In genomic region chr2:112811276-112811831, GRCh38 we compare ENCODE assay signal across 13 cellular contexts. TPM values are rescaled to one million over a fixed set of nuclear protein-coding genes. Genes with fewer than 3 reads are reported as not detected.
DNase-seq lines count a peak whose midpoint lies in the region; ATAC-seq and TF ChIP-seq lines count a peak whose summit lies in the region.
"Had no signal": no experiment of that assay in that cellular context is flagged by ENCODE, and none has a peak within 500 bp of the region (broad histone marks: within the 10 kb centered on the region; RNA-seq: fewer than 3 reads in every experiment).

No MANE protein-coding gene starts in this region.

- H3K9me3 ChIP-seq in SK-N-SH, result no peaks in the 10 kb centered on the region
- H3K9me3 ChIP-seq in colonic mucosa, result no peaks in the 10 kb centered on the region

- H4K20me1 ChIP-seq in SK-N-SH (ENCODE audit: insufficient read depth), result no peaks in the 10 kb centered on the region

- peak overlapping the region; percentile 71; the same call in 1 of the 2 replicates for H2AFZ ChIP-seq in SK-N-SH (ENCODE audit: low read depth)

- TF ChIP-seq CTCF in SK-N-SH (IDR thresholded peaks at IDR 0.05) (no peak), RWPE1 (conservative IDR thresholded peaks at IDR 0.05; ENCODE audit: low read depth) (no peak), colonic mucosa (IDR thresholded peaks at IDR 0.05) (no peak), omental fat pad (IDR thresholded peaks at IDR 0.05) (no peak)

- H3K9ac ChIP-seq in SK-N-SH, result no peak overlapping the region
- no peak overlapping the region for H3K9ac ChIP-seq in colonic mucosa (ENCODE audit: low read depth in 2 of 2, low read length in 2 of 2)

- POLR2A ChIA-PET in SK-N-SH (lab: Yijun Ruan, JAX), result no interaction called here
- POLR2A ChIA-PET in RWPE1 (lab: Yijun Ruan, JAX; ENCODE audit: low non-redundant PET), result no interaction called here

- CTCF ChIA-PET in SK-N-SH (lab: Yijun Ruan, JAX) (no interaction called here), RWPE1 (lab: Yijun Ruan, JAX) (interaction anchor here (0.7 kb wide), 1 partner anchor 267 kb away, joined by 3 read pairs; no protein-coding TSS in a partner anchor)

- no peaks in the 10 kb centered on the region for H3K9me2 ChIP-seq in SK-N-SH

- H3K36me3 ChIP-seq in SK-N-SH (replicated peaks in 1 of 2; ENCODE audit: control insufficient read depth in 1 of 2, insufficient read depth in 2 of 2, low read length in 1 of 2), result no peaks in the 10 kb centered on the region
- no peaks in the 10 kb centered on the region for H3K36me3 ChIP-seq in colonic mucosa
- H3K36me3 ChIP-seq: tibial nerve had no signal

- no peaks in the 10 kb centered on the region for H3K79me2 ChIP-seq in SK-N-SH (ENCODE audit: insufficient read depth)

- peaks cover 6% of the 10 kb centered on the region for H3F3A ChIP-seq in SK-N-SH (replicated peaks; ENCODE audit: insufficient read depth)

- no peak for TF ChIP-seq EP300 in SK-N-SH (IDR thresholded peaks at IDR 0.05; ENCODE audit: borderline replicate concordance in 1 of 2, low read depth in 1 of 2, low read length in 1 of 2)

- ATAC-seq in SK-N-SH treated with all-trans-retinoic acid at 6 μM for 48 hours (no peak), omental fat pad (ENCODE audit: low FRiP score) (peak; percentile 54), HG03045 (IDR thresholded peaks at IDR 0.05; ENCODE audit: unreplicated experiment) (no peak)
- ATAC-seq: naive thymus-derived CD8-positive, alpha-beta T cell had no signal

- H3K4me2 ChIP-seq in SK-N-SH, result no peak overlapping the region

- WGBS in SK-N-SH (ENCODE audit: low lambda C conversion rate), result 64% methylated on average over 3 of the region's 3 CpGs

- DNase-seq in SK-N-SH (no peak), RWPE1 (ENCODE audit: low spot score) (no peak), colonic mucosa (no peak), omental fat pad (ENCODE audit: low spot score) (no peak), GDM1 (lab: John Stamatoyannopoulos, UW) (no peak)
- DNase-seq in activated CD4-positive, CD25-positive, alpha-beta regulatory T cell treated with anti-CD3 and anti-CD28 coated beads, Interleukin-2, amount 50 U/mL, for 72 hours, result no peak
- DNase-seq: activated CD4-positive, alpha-beta T cell treated with anti-CD3 and anti-CD28 coated beads, Interleukin-2, amount 10 ng/mL, durations not matched to agents 7 days and 5 days; naive thymus-derived CD8-positive, alpha-beta T cell; NCI-H2081 treated with DMSO at 0.1 percent for 48 hours had no signal

- intact Hi-C loops in colonic mucosa (cut with DNase I), result no loop called here

- H3K4me3 ChIP-seq in SK-N-SH (ENCODE audit: low read depth in 2 of 2, low read length in 1 of 2), result no peak overlapping the region
- no peak overlapping the region for H3K4me3 ChIP-seq in colonic mucosa
- H3K4me3 ChIP-seq: tibial nerve had no signal

- H3K4me1 ChIP-seq in SK-N-SH (ENCODE audit: control insufficient read depth in 1 of 2, insufficient read depth in 2 of 2, low read depth in 1 of 2, low read length in 1 of 2) (peaks cover 0 to 7% of the 10 kb centered on the region in 2 experiments; a peak in 1 of 4 replicates), colonic mucosa (peaks cover 5% of the 10 kb centered on the region)

- H3K27ac ChIP-seq in SK-N-SH (ENCODE audit: low read depth in 2 of 2, low read length in 1 of 2) (peak overlapping the region in 1 of 2 experiments; percentile 19; a peak in 1 of 4 replicates), RWPE1 (peak overlapping the region; percentile 83), colonic mucosa (peak overlapping the region; percentile 4)
- H3K27ac ChIP-seq: 22Rv1 had no signal

- no peak for TF ChIP-seq RAD21 in SK-N-SH (IDR thresholded peaks at IDR 0.05; ENCODE audit: low read length)

- H3K27me3 ChIP-seq in SK-N-SH (ENCODE audit: insufficient read depth) (no peaks in the 10 kb centered on the region), colonic mucosa (no peaks in the 10 kb centered on the region)
- H3K27me3 ChIP-seq: tibial nerve had no signal

TF ChIP-seq in SK-N-SH, 30 proteins besides CTCF, POLR2A, EP300 and RAD21 (continues in another document):
- no peak for TF ChIP-seq YY1 (IDR thresholded peaks at IDR 0.05; ENCODE audit: low read depth)
- TF ChIP-seq TAF1 (IDR thresholded peaks at IDR 0.05; ENCODE audit: borderline replicate concordance, low read depth, low read length), result no peak
- no peak for TF ChIP-seq NFIC (IDR thresholded peaks at IDR 0.05; ENCODE audit: borderline replicate concordance)
- no peak for TF ChIP-seq MEF2A (IDR thresholded peaks at IDR 0.05; ENCODE audit: borderline replicate concordance, low read depth)
- TF ChIP-seq TCF12 (IDR thresholded peaks at IDR 0.05), result no peak
- TF ChIP-seq MAX (IDR thresholded peaks at IDR 0.05; ENCODE audit: low read depth), result no peak

TF ChIP-seq in SK-N-SH treated with all-trans-retinoic acid at 6 μM for 48 hours, 23 proteins besides CTCF, POLR2A, EP300 and RAD21:
- TF ChIP-seq CSDC2 (CRISPR knock-in tag; IDR thresholded peaks at IDR 0.05) (no peak), PATZ1 (CRISPR knock-in tag; IDR thresholded peaks at IDR 0.05; ENCODE audit: borderline replicate concordance) (no peak), ZFP3 (CRISPR knock-in tag; IDR thresholded peaks at IDR 0.05) (no peak), RARB (CRISPR knock-in tag; IDR thresholded peaks at IDR 0.05) (no peak), TSHZ2 (CRISPR knock-in tag; IDR thresholded peaks at IDR 0.05) (no peak)

RNA-seq across cellular contexts. Expression of gene IL1B, which starts 25.2 kb away (rescaled TPM):
- polyA plus RNA-seq in SK-N-SH (2012; rRNA removed), result 0.25 and 0.60 TPM in 2 replicates
- 0.21 and 0.30 TPM in 2 replicates for polyA plus RNA-seq in SK-N-SH (2012; cell fraction: cytosol; rRNA removed)
- 0.69 and 0.92 TPM in 2 replicates for polyA plus RNA-seq in SK-N-SH (2012; cell fraction: nucleus; rRNA removed)
- total RNA-seq in colonic mucosa (1 to 10 TPM; 1.6 to 5.7 TPM), omental fat pad (10 to 100 TPM in 2 of 4 donors, 1 to 10 TPM in 2; 2.6 to 50.5 (median 7.3) TPM)
- total RNA-seq: activated CD4-positive, alpha-beta T cell treated with anti-CD3 and anti-CD28 coated beads, Interleukin-2, amount 10 ng/mL, durations not matched to agents 7 days and 5 days; naive thymus-derived CD8-positive, alpha-beta T cell had no signal
- polyA plus RNA-seq: naive thymus-derived CD8-positive, alpha-beta T cell had no signal

RNA-seq across cellular contexts. Expression of gene IL1A, which starts 27.1 kb away (rescaled TPM):
- not detected in 2 replicates for polyA plus RNA-seq in SK-N-SH (2012; rRNA removed)
- polyA plus RNA-seq in SK-N-SH (2012; cell fraction: cytosol; rRNA removed), result 0.01 and 0.03 TPM in 2 replicates
- polyA plus RNA-seq in SK-N-SH (2012; cell fraction: nucleus; rRNA removed), result not detected in 2 replicates
- total RNA-seq in colonic mucosa (under 1 TPM in 1 of 2 donors, not detected in 1; 0.45 TPM), omental fat pad (1 to 10 TPM in 1 of 4 donors, under 1 TPM in 1, not detected in 2; 0.24 to 2.2 TPM)
- total RNA-seq: naive thymus-derived CD8-positive, alpha-beta T cell had no signal
- polyA plus RNA-seq: naive thymus-derived CD8-positive, alpha-beta T cell had no signal

RNA-seq across cellular contexts. Expression of gene CKAP2L, which starts 46.9 kb away (rescaled TPM):
- polyA plus RNA-seq in SK-N-SH (2012; rRNA removed), result 2.9 TPM in 2 replicates
- polyA plus RNA-seq in SK-N-SH (2012; cell fraction: cytosol; rRNA removed), result 3.8 and 4.4 TPM in 2 replicates
- 0.86 and 2.0 TPM in 2 replicates for polyA plus RNA-seq in SK-N-SH (2012; cell fraction: nucleus; rRNA removed)
- 10 to 100 TPM in 1 of 2 donors, 1 to 10 TPM in 1; 6.4 to 13.5 TPM for total RNA-seq in colonic mucosa
- 1 to 10 TPM in 1 of 4 donors, under 1 TPM in 2, not detected in 1; 0.13 to 3.8 (median 0.16) TPM for total RNA-seq in omental fat pad
- total RNA-seq: naive thymus-derived CD8-positive, alpha-beta T cell; tibial nerve had no signal
- polyA plus RNA-seq: naive thymus-derived CD8-positive, alpha-beta T cell had no signal
